1 cellular context compared by ENCODE assay signal in genomic region chr3:124652009-124652408, GRCh38.
TF ChIP-seq lines count a peak whose summit lies in the region.

No MANE protein-coding gene starts in this region.

TF ChIP-seq in SK-N-SH, 30 proteins besides CTCF, POLR2A, EP300 and RAD21 (continued from another document):
- no peak for TF ChIP-seq IRF3 (IDR thresholded peaks at IDR 0.05; ENCODE audit: low read depth, low read length)
- no peak for TF ChIP-seq RFX5 (IDR thresholded peaks at IDR 0.05; ENCODE audit: low read length)
- TF ChIP-seq MXI1 (IDR thresholded peaks at IDR 0.05; ENCODE audit: low read depth, low read length) = no peak
- no peak for TF ChIP-seq RCOR1 (IDR thresholded peaks at IDR 0.05; ENCODE audit: low read length)
- TF ChIP-seq TEAD4 (IDR thresholded peaks at IDR 0.05; ENCODE audit: borderline replicate concordance, insufficient read depth) = no peak
- no peak for TF ChIP-seq CHD2 (IDR thresholded peaks at IDR 0.05; ENCODE audit: low read length, partially characterized antibody)
- no peak for TF ChIP-seq FOSL2 (IDR thresholded peaks at IDR 0.05; ENCODE audit: borderline replicate concordance, low read depth)
- TF ChIP-seq JUND (IDR thresholded peaks at IDR 0.05) = no peak
- TF ChIP-seq, protein P1, sequence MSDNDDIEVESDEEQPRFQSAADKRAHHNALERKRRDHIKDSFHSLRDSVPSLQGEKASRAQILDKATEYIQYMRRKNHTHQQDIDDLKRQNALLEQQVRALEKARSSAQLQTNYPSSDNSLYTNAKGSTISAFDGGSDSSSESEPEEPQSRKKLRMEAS (IDR thresholded peaks at IDR 0.05; ENCODE audit: low read depth) = no peak
- TF ChIP-seq GATA2 (CRISPR knock-in tag; IDR thresholded peaks at IDR 0.05) = no peak
- TF ChIP-seq, protein P2, sequence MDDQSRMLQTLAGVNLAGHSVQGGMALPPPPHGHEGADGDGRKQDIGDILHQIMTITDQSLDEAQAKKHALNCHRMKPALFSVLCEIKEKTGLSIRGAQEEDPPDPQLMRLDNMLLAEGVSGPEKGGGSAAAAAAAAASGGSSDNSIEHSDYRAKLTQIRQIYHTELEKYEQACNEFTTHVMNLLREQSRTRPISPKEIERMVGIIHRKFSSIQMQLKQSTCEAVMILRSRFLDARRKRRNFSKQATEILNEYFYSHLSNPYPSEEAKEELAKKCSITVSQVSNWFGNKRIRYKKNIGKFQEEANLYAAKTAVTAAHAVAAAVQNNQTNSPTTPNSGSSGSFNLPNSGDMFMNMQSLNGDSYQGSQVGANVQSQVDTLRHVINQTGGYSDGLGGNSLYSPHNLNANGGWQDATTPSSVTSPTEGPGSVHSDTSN (IDR thresholded peaks at IDR 0.05) = no peak
- TF ChIP-seq NFIC (IDR thresholded peaks at IDR 0.05; ENCODE audit: borderline replicate concordance) = no peak
TF ChIP-seq in SK-N-SH: peak in this region for 0.
